23 cellular contexts compared by ENCODE assay signal in the genomic region with DNA sequence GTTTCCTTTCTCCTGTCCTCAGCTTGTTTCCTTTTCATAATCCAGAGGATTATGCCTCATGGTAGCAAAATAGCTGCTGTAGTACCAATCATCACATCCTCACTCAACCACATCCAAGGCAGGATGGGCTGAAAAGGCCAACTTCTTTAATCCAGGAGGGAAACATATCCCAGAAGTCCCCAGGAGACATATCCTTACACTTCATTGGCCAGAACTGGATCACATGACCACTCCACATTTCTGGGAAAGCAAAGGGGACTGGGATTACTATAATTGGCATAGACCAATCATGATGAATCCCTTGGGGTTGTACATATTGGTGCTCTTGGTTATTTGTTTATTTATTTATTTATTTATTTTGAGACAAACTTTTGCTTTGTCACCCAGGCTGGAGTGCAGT. TPM values are rescaled to one million over a fixed set of nuclear protein-coding genes. Genes with fewer than 3 reads are reported as not detected.
"Had no signal": no experiment of that assay in that cellular context is flagged by ENCODE, and none has a peak within 500 bp of the region (broad histone marks: within the 10 kb centered on the region; RNA-seq: fewer than 3 reads in every experiment).

No MANE protein-coding gene starts in this region.

- H3K27ac ChIP-seq: coronary artery, esophagus muscularis mucosa, foreskin keratinocyte, gastroesophageal sphincter, heart right ventricle, left lung, lower lobe of right lung had no signal

- H3K9me3 ChIP-seq: esophagus muscularis mucosa, gastroesophageal sphincter, heart right ventricle, left lung, lower lobe of right lung had no signal

- DNase-seq: dermis blood vessel endothelial cell; dorsolateral prefrontal cortex; effector CD4-positive, alpha-beta T cell; effector memory CD4-positive, alpha-beta T cell; foreskin keratinocyte; glutamatergic neuron; heart right ventricle; hippocampal formation; left cardiac atrium; left ventricle myocardium superior; lower lobe of right lung; mesenchymal stem cell; midbrain; naive thymus-derived CD4-positive, alpha-beta T cell had no signal

- ATAC-seq: foreskin keratinocyte; gastroesophageal sphincter; heart right ventricle; left cardiac atrium; left lung; left ventricle myocardium superior; lower lobe of right lung; naive thymus-derived CD4-positive, alpha-beta T cell had no signal

- H3K36me3 ChIP-seq: esophagus muscularis mucosa, gastroesophageal sphincter, heart right ventricle, left lung, lower lobe of right lung had no signal

- H3K4me1 ChIP-seq: esophagus muscularis mucosa, foreskin keratinocyte, gastroesophageal sphincter, heart right ventricle, left lung had no signal

- H3K4me3 Mint-ChIP-seq: naive thymus-derived CD4-positive, alpha-beta T cell had no signal

- H3K27ac Mint-ChIP-seq: naive thymus-derived CD4-positive, alpha-beta T cell had no signal

- H3K27me3 ChIP-seq: dorsolateral prefrontal cortex, gastroesophageal sphincter, left lung had no signal

- H3K27me3 Mint-ChIP-seq: naive thymus-derived CD4-positive, alpha-beta T cell had no signal

- H3K4me3 ChIP-seq: coronary artery, dorsolateral prefrontal cortex, esophagus muscularis mucosa, gastroesophageal sphincter, heart right ventricle, left lung, lower lobe of right lung had no signal

RNA-seq across cellular contexts. Expression of gene LYPD6B, which starts 54.0 kb away (rescaled TPM):
- total RNA-seq: dermis blood vessel endothelial cell, endothelial cell of umbilical vein, esophagus muscularis mucosa, fibroblast of lung, left cardiac atrium, left ventricle myocardium superior, lung microvascular endothelial cell, mesenteric fat pad, mononuclear cell had no signal
